10 cellular contexts compared by ENCODE assay signal in genomic region chr5:3602713-3603502, GRCh38. TPM values are rescaled to one million over a fixed set of nuclear protein-coding genes. Genes with fewer than 3 reads are reported as not detected.
DNase-seq lines count a peak whose midpoint lies in the region; ATAC-seq and TF ChIP-seq lines count a peak whose summit lies in the region.
"Had no signal": no experiment of that assay in that cellular context is flagged by ENCODE, and none has a peak within 500 bp of the region (broad histone marks: within the 10 kb centered on the region; RNA-seq: fewer than 3 reads in every experiment).

No MANE protein-coding gene starts in this region.

- H3K9me3 Mint-ChIP-seq in activated naive CD8-positive, alpha-beta T cell treated with anti-CD3 and anti-CD28 coated beads, Interleukin-2, amount 10 ng/mL, durations not matched to agents 7 days and 5 days: peaks cover 7% of the 10 kb centered on the region
- peaks cover 6% of the 10 kb centered on the region for H3K9me3 Mint-ChIP-seq in activated naive CD8-positive, alpha-beta T cell treated with anti-CD3 and anti-CD28 coated beads for 36 hours
- H3K9me3 Mint-ChIP-seq: natural killer cell treated with Interleukin-12 subunit alpha and Interleukin-12 subunit beta and Interleukin-15 and Interleukin-18, amount 100 ng/mL, for 72 hours had no signal

- peak overlapping the region; percentile 51 for H3K4me3 ChIP-seq in epithelial cell of proximal tubule (ENCODE audit: low read depth, low read length)
- peak overlapping the region; percentile 19 for H3K4me3 ChIP-seq in mesodermal cell (ENCODE audit: extremely low read depth, insufficient read depth, low read length, poor library complexity, severe bottlenecking)
- no peak overlapping the region for H3K4me3 ChIP-seq in upper lobe of right lung

- DNase-seq in activated naive CD8-positive, alpha-beta T cell treated with anti-CD3 and anti-CD28 coated beads, Interleukin-2, amount 10 ng/mL, durations not matched to agents 7 days and 5 days: peak; percentile 34
- DNase-seq in activated naive CD8-positive, alpha-beta T cell treated with anti-CD3 and anti-CD28 coated beads for 36 hours: no peak
- DNase-seq in epithelial cell of proximal tubule (ENCODE audit: low read depth) (no peak), upper lobe of right lung (peak; percentile 80), medulla oblongata (ENCODE audit: extremely low spot score) (no peak), MV-4-11 (lab: John Stamatoyannopoulos, UW) (no peak), UCSD-AML1 (lab: John Stamatoyannopoulos, UW; ENCODE audit: unreplicated experiment) (no peak)
- DNase-seq: NCI-H226 had no signal

- H3K4me3 Mint-ChIP-seq in activated naive CD8-positive, alpha-beta T cell treated with anti-CD3 and anti-CD28 coated beads, Interleukin-2, amount 10 ng/mL, durations not matched to agents 7 days and 5 days: no peak overlapping the region
- no peak overlapping the region for H3K4me3 Mint-ChIP-seq in activated naive CD8-positive, alpha-beta T cell treated with anti-CD3 and anti-CD28 coated beads for 36 hours
- H3K4me3 Mint-ChIP-seq: natural killer cell treated with Interleukin-12 subunit alpha and Interleukin-12 subunit beta and Interleukin-15 and Interleukin-18, amount 100 ng/mL, for 72 hours had no signal

- H3K27ac ChIP-seq in mesodermal cell (ENCODE audit: low read depth, low read length, severe bottlenecking) (no peak overlapping the region), upper lobe of right lung (no peak overlapping the region)

- H3K36me3 Mint-ChIP-seq in activated naive CD8-positive, alpha-beta T cell treated with anti-CD3 and anti-CD28 coated beads, Interleukin-2, amount 10 ng/mL, durations not matched to agents 7 days and 5 days: peaks cover 2% of the 10 kb centered on the region
- H3K36me3 Mint-ChIP-seq in activated naive CD8-positive, alpha-beta T cell treated with anti-CD3 and anti-CD28 coated beads for 36 hours: no peaks in the 10 kb centered on the region

- no peak for ATAC-seq in activated naive CD8-positive, alpha-beta T cell treated with anti-CD3 and anti-CD28 coated beads, Interleukin-2, amount 10 ng/mL, durations not matched to agents 7 days and 5 days (ENCODE audit: low read depth)
- ATAC-seq in upper lobe of right lung: peak; percentile 78

- H3K36me3 ChIP-seq in mesodermal cell (ENCODE audit: control insufficient read depth, insufficient read depth, low read length): no peaks in the 10 kb centered on the region
- H3K36me3 ChIP-seq in upper lobe of right lung: no peaks in the 10 kb centered on the region

- no peak overlapping the region for H3K27ac Mint-ChIP-seq in activated naive CD8-positive, alpha-beta T cell treated with anti-CD3 and anti-CD28 coated beads, Interleukin-2, amount 10 ng/mL, durations not matched to agents 7 days and 5 days
- H3K27ac Mint-ChIP-seq in activated naive CD8-positive, alpha-beta T cell treated with anti-CD3 and anti-CD28 coated beads for 36 hours: no peak overlapping the region
- H3K27ac Mint-ChIP-seq: natural killer cell treated with Interleukin-12 subunit alpha and Interleukin-12 subunit beta and Interleukin-15 and Interleukin-18, amount 100 ng/mL, for 72 hours had no signal

- TF ChIP-seq CTCF in epithelial cell of proximal tubule (conservative IDR thresholded peaks at IDR 0.05; ENCODE audit: low read depth, low read length): peak; percentile 49
- TF ChIP-seq CTCF in upper lobe of right lung (IDR thresholded peaks at IDR 0.05): peak; percentile 55

- POLR2A ChIA-PET in activated naive CD8-positive, alpha-beta T cell treated with anti-CD3 and anti-CD28 coated beads, Interleukin-2, amount 10 ng/mL, durations not matched to agents 7 days and 5 days (lab: Charles Lee): no interaction called here

- intact Hi-C loops in upper lobe of right lung (cut with DNase I): no loop called here

- peaks cover 72% of the 10 kb centered on the region for H3K27me3 Mint-ChIP-seq in activated naive CD8-positive, alpha-beta T cell treated with anti-CD3 and anti-CD28 coated beads, Interleukin-2, amount 10 ng/mL, durations not matched to agents 7 days and 5 days
- H3K27me3 Mint-ChIP-seq in activated naive CD8-positive, alpha-beta T cell treated with anti-CD3 and anti-CD28 coated beads for 36 hours: peaks cover 85% of the 10 kb centered on the region

- H3K9me3 ChIP-seq in mesodermal cell (ENCODE audit: control insufficient read depth, low read length) (no peaks in the 10 kb centered on the region), upper lobe of right lung (no peaks in the 10 kb centered on the region)

- H3K4me1 Mint-ChIP-seq in activated naive CD8-positive, alpha-beta T cell treated with anti-CD3 and anti-CD28 coated beads, Interleukin-2, amount 10 ng/mL, durations not matched to agents 7 days and 5 days: no peaks in the 10 kb centered on the region
- H3K4me1 Mint-ChIP-seq in activated naive CD8-positive, alpha-beta T cell treated with anti-CD3 and anti-CD28 coated beads for 36 hours: peaks cover 2% of the 10 kb centered on the region

- WGBS in mesodermal cell (ENCODE audit: insufficient coverage in 2 of 2), 2 experiments: 17 to 20% methylated on average over 31 to 36 of the region's 48 CpGs

- H3K4me1 ChIP-seq in mesodermal cell (ENCODE audit: control insufficient read depth, insufficient read depth, low read length, poor library complexity, severe bottlenecking) (no peaks in the 10 kb centered on the region), upper lobe of right lung (no peaks in the 10 kb centered on the region)

- peaks cover 91% of the 10 kb centered on the region for H3K27me3 ChIP-seq in upper lobe of right lung

RNA-seq across cellular contexts. Expression of gene IRX1, which starts 7.3 kb away (rescaled TPM):
- total RNA-seq in activated naive CD8-positive, alpha-beta T cell treated with anti-CD3 and anti-CD28 coated beads, Interleukin-2, amount 10 ng/mL, durations not matched to agents 7 days and 5 days: not detected
- total RNA-seq in activated naive CD8-positive, alpha-beta T cell treated with anti-CD3 and anti-CD28 coated beads for 36 hours: not detected
- 18.0 and 22.1 TPM in 2 replicates for total RNA-seq in epithelial cell of proximal tubule
- polyA plus RNA-seq in mesodermal cell (2013, experiment 1 of 2): 2.4 TPM
- 1.7 TPM for polyA plus RNA-seq in mesodermal cell (2013, experiment 2 of 2)
- 7.5 TPM for total RNA-seq in upper lobe of right lung
- total RNA-seq: natural killer cell treated with Interleukin-12 subunit alpha and Interleukin-12 subunit beta and Interleukin-15 and Interleukin-18, amount 100 ng/mL, for 72 hours had no signal

Comparison
In these comparisons a context has a peak if more than half of its experiments do, and no peak if none do; other contexts are left out.
1. DNase-seq: peak in activated naive CD8-positive, alpha-beta T cell treated with anti-CD3 and anti-CD28 coated beads, Interleukin-2, amount 10 ng/mL, durations not matched to agents 7 days and 5 days (single experiment) and upper lobe of right lung (single experiment); none in activated naive CD8-positive, alpha-beta T cell treated with anti-CD3 and anti-CD28 coated beads for 36 hours (single experiment), epithelial cell of proximal tubule (single experiment), medulla oblongata (single experiment), MV-4-11 (single experiment) and UCSD-AML1 (single experiment).